8 cellular contexts compared by ENCODE assay signal in the genomic region with DNA sequence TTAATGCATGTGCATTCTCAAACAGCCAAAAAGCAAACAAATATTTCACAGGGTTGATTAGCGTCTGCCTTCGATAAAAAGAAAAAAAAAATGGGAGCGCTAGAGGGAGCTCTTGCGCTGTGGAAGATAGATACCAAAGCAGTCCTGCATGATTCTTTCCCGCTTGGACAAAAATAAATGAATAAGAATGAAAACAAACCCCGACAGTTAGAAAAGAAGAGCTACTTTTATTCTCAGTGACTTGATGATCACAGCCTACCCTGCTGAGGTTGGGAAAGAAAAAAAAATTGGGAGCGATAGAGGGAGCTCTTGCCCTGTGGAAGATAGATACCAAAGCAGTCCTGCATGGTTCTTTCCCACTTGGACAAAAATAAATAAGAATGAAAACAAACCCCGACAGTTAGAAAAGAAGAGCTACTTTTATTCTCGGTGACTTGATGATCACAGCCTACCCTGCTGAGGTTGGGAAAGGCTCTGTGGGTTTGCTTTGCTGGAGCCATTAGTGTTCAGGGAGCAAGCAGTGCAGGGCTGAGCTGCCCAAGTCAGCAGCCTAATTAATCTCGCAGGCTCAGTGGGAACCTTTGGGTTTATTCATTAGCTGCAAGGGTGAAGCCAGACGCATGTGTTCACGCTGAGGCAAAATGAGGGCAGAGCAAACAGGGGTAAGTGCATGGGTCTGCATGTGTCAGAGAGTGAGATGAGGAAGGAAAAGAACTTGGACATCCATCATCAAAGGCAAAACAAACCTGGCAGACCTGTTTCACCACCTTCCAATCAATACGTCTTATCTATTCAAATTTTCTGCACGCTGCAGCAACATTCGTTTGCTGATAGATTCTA.
DNase-seq lines count a peak whose midpoint lies in the region; ATAC-seq and TF ChIP-seq lines count a peak whose summit lies in the region.

No MANE protein-coding gene starts in this region.

- no peak overlapping the region for H3K4me3 ChIP-seq in upper lobe of right lung

- no peaks in the 10 kb centered on the region for H3K36me3 ChIP-seq in upper lobe of right lung

- ATAC-seq in HG03354 (IDR thresholded peaks at IDR 0.05; ENCODE audit: poor library complexity, severe bottlenecking, unreplicated experiment) (peak; percentile 51), upper lobe of right lung (no peak), GM21423 (IDR thresholded peaks at IDR 0.05; ENCODE audit: unreplicated experiment) (no peak), GM21360 (IDR thresholded peaks at IDR 0.05; ENCODE audit: unreplicated experiment) (no peak)

- peak; percentile 43 for TF ChIP-seq CTCF in upper lobe of right lung (IDR thresholded peaks at IDR 0.05)

- no peaks in the 10 kb centered on the region for H3K27me3 ChIP-seq in upper lobe of right lung

- DNase-seq in NCI-H524 (lab: John Stamatoyannopoulos, UW) (peak; percentile 27 to 69), NCI-H524 treated with DMSO at 0.1 percent for 48 hours (lab: John Stamatoyannopoulos, UW) (no peak), SK-MEL-5 (ENCODE audit: low read depth, low spot score) (peak; percentile 50), hepatic stellate cell (ENCODE audit: low spot score) (peak; percentile 3), upper lobe of right lung (no peak)

- no peaks in the 10 kb centered on the region for H3K9me3 ChIP-seq in upper lobe of right lung

- H3K4me1 ChIP-seq in upper lobe of right lung = no peaks in the 10 kb centered on the region

- H3K27ac ChIP-seq in upper lobe of right lung = no peak overlapping the region

- in situ Hi-C loops in SK-MEL-5 (cut with HindIII; ENCODE audit: low pct_unique_long_range_greater_than_20kb, low sequenced_read_pairs) = no loop called here

- intact Hi-C loops in upper lobe of right lung (cut with DNase I) = no loop called here

Comparison
In these comparisons a context has a peak if more than half of its experiments do, and no peak if none do; other contexts are left out.
1. DNase-seq: peak in NCI-H524 (2 of 2), SK-MEL-5 (single experiment) and hepatic stellate cell (single experiment); none in NCI-H524 treated with DMSO at 0.1 percent for 48 hours (single experiment) and upper lobe of right lung (single experiment).